Comparison of ENCODE assay signal across 20 cellular contexts in the genomic region with DNA sequence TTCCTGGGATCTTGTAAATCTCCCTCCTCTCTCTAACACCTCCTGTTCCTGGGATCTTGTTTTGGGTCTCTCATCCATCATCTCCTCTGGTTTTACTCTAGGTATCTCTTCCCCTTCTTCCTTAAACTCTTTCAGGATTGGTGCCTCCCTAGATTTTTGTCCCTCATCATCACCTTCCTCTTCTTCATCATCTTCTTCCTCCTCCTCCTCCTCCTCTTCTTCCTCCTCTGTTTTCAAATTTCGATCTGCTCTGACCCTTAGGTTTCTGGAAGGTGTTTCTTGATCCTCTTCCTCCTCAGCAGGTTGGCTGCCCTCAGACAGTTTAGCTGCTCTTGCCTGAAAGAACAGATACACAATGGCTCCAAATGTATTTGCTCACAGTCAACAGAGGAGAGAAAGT. TPM values are rescaled to one million over a fixed set of nuclear protein-coding genes. Genes with fewer than 3 reads are reported as not detected.
DNase-seq lines count a peak whose midpoint lies in the region; ATAC-seq, FAIRE-seq and TF ChIP-seq lines count a peak whose summit lies in the region.
"Had no signal": no experiment of that assay in that cellular context is flagged by ENCODE, and none has a peak within 500 bp of the region (broad histone marks: within the 10 kb centered on the region; RNA-seq: fewer than 3 reads in every experiment).

No MANE protein-coding gene starts in this region.

- H3K4me3 ChIP-seq in K562, result no peak overlapping the region
- H3K4me3 ChIP-seq in skeletal muscle satellite cell (ENCODE audit: low read length), result no peak overlapping the region
- H3K4me3 ChIP-seq: transverse colon had no signal

- 67% methylated on average over 1 of the region's 1 CpG for WGBS in K562 (ENCODE audit: insufficient coverage, low coverage, missing lambda C conversion rate)

- ATAC-seq in K562, result no peak
- ATAC-seq in GM21825 (IDR thresholded peaks at IDR 0.05; ENCODE audit: unreplicated experiment), result no peak
- ATAC-seq in GM18858 (IDR thresholded peaks at IDR 0.05; ENCODE audit: unreplicated experiment), result no peak

- no peaks in the 10 kb centered on the region for H3K9me3 Mint-ChIP-seq in activated CD4-positive, alpha-beta memory T cell treated with anti-CD3 and anti-CD28 coated beads for 36 hours
- H3K9me3 Mint-ChIP-seq in activated CD4-positive, alpha-beta memory T cell treated with anti-CD3 and anti-CD28 coated beads, Interleukin-2, amount 10 ng/mL, durations not matched to agents 7 days and 5 days, result no peaks in the 10 kb centered on the region
- H3K9me3 Mint-ChIP-seq in HFFc6, result no peaks in the 10 kb centered on the region

- in situ Hi-C loops in K562 (cut with MboI), result no loop called here

- H3K4me2 ChIP-seq in K562 (ENCODE audit: insufficient read depth, low read length) (no peak overlapping the region), skeletal muscle satellite cell (ENCODE audit: low read length) (no peak overlapping the region)

- no peak for FAIRE-seq in K562 (lab: Jason Lieb, UNC)
- FAIRE-seq: A204.1 had no signal

- TF ChIP-seq CTCF in HFFc6 (IDR thresholded peaks at IDR 0.05) (no peak), K562 (IDR thresholded peaks at IDR 0.05 in 2 of 3, conservative IDR thresholded peaks at IDR 0.05 in 1 of 3; ENCODE audit: insufficient read depth in 2 of 3, low read depth in 1 of 3, low read length in 3 of 3) (no peak)

- no peak for DNase-seq in activated CD4-positive, alpha-beta memory T cell treated with anti-CD3 and anti-CD28 coated beads for 36 hours
- no peak for DNase-seq in activated CD4-positive, alpha-beta memory T cell treated with anti-CD3 and anti-CD28 coated beads, Interleukin-2, amount 10 ng/mL, durations not matched to agents 7 days and 5 days
- DNase-seq in HFFc6 (no peak), K562 (ENCODE audit: extremely low read depth in 1 of 4, low spot score in 3 of 4) (no peak), NCI-H1092 treated with DMSO at 0.1 percent for 48 hours (lab: John Stamatoyannopoulos, UW) (no peak)
- DNase-seq: activated CD8-positive, alpha-beta memory T cell treated with anti-CD3 and anti-CD28 coated beads, Interleukin-2, amount 50 U/mL, for 48 hours; amniotic stem cell; Kasumi-1; NCI-H1417 treated with DMSO at 0.1 percent for 48 hours; NCI-H2171; RPMI8226; stimulated activated CD4-positive, alpha-beta T cell treated with anti-CD3 and anti-CD28 coated beads, Interleukin-4, amount 100 ng/mL, for 24 hours; stimulated activated CD8-positive, alpha-beta memory T cell treated with anti-CD3 and anti-CD28 coated beads, Interleukin-4, amount 100 ng/mL, for 48 hours; transverse colon had no signal

- H3K36me3 ChIP-seq in K562 (ENCODE audit: control insufficient read depth, insufficient read depth, low read length) (peaks cover 99% of the 10 kb centered on the region), skeletal muscle satellite cell (ENCODE audit: insufficient read depth, low read length) (peaks cover 76% of the 10 kb centered on the region)

- H3K27me3 ChIP-seq in K562 (ENCODE audit: control insufficient read depth in 2 of 2, insufficient read depth in 2 of 2, low read length in 2 of 2) (no peaks in the 10 kb centered on the region), skeletal muscle satellite cell (ENCODE audit: control insufficient read depth, insufficient read depth, low read length) (no peaks in the 10 kb centered on the region)
- H3K27me3 ChIP-seq: transverse colon had no signal

- peaks cover 50% of the 10 kb centered on the region for H3K36me3 Mint-ChIP-seq in activated CD4-positive, alpha-beta memory T cell treated with anti-CD3 and anti-CD28 coated beads for 36 hours
- H3K36me3 Mint-ChIP-seq in activated CD4-positive, alpha-beta memory T cell treated with anti-CD3 and anti-CD28 coated beads, Interleukin-2, amount 10 ng/mL, durations not matched to agents 7 days and 5 days (ENCODE audit: low read depth), result peaks cover 68% of the 10 kb centered on the region
- H3K36me3 Mint-ChIP-seq in HFFc6 (ENCODE audit: low read depth), result peaks cover 43% of the 10 kb centered on the region

- H3K9me1 ChIP-seq in K562 (ENCODE audit: control insufficient read depth, insufficient read depth, low read length), result no peaks in the 10 kb centered on the region

- peaks cover 11% of the 10 kb centered on the region for H3K4me1 Mint-ChIP-seq in activated CD4-positive, alpha-beta memory T cell treated with anti-CD3 and anti-CD28 coated beads for 36 hours (ENCODE audit: low read depth)
- peaks cover 3% of the 10 kb centered on the region for H3K4me1 Mint-ChIP-seq in activated CD4-positive, alpha-beta memory T cell treated with anti-CD3 and anti-CD28 coated beads, Interleukin-2, amount 10 ng/mL, durations not matched to agents 7 days and 5 days
- peaks cover 55% of the 10 kb centered on the region for H3K4me1 Mint-ChIP-seq in HFFc6 (ENCODE audit: low read depth)

- CTCF ChIA-PET in activated CD4-positive, alpha-beta memory T cell treated with anti-CD3 and anti-CD28 coated beads for 36 hours (lab: Charles Lee), result interaction anchor here (0.9 to 7.3 kb wide), 4 partner anchors 9 to 86 kb away, joined by 3 to 92 read pairs (median 9); no protein-coding TSS in a partner anchor
- CTCF ChIA-PET in activated CD4-positive, alpha-beta memory T cell treated with anti-CD3 and anti-CD28 coated beads, Interleukin-2, amount 10 ng/mL, durations not matched to agents 7 days and 5 days (lab: Charles Lee), result interaction anchor here (1.0 to 2.5 kb wide), 3 partner anchors 12 to 94 kb away, joined by 5 to 16 read pairs (median 5); a partner anchor contains a TSS
- CTCF ChIA-PET in K562 (lab: Yijun Ruan, JAX; ENCODE audit: low intra/inter-chr PET ratio), result no interaction called here

- no peak for TF ChIP-seq RAD21 in K562 (CRISPR knock-in tag; conservative IDR thresholded peaks at IDR 0.05 in 1 of 2, IDR thresholded peaks at IDR 0.05 in 1 of 2)

- no peaks in the 10 kb centered on the region for H4K20me1 ChIP-seq in K562 (replicated peaks; ENCODE audit: control insufficient read depth, insufficient read depth, low read length)

- intact Hi-C loops in activated CD4-positive, alpha-beta memory T cell treated with anti-CD3 and anti-CD28 coated beads for 36 hours (cut with micrococcal nuclease), result no loop called here
- intact Hi-C loops in K562 (cut with micrococcal nuclease), result no loop called here

- H3K27me3 Mint-ChIP-seq in activated CD4-positive, alpha-beta memory T cell treated with anti-CD3 and anti-CD28 coated beads for 36 hours, result no peaks in the 10 kb centered on the region
- H3K27me3 Mint-ChIP-seq in activated CD4-positive, alpha-beta memory T cell treated with anti-CD3 and anti-CD28 coated beads, Interleukin-2, amount 10 ng/mL, durations not matched to agents 7 days and 5 days, result no peaks in the 10 kb centered on the region
- peaks cover 3% of the 10 kb centered on the region for H3K27me3 Mint-ChIP-seq in HFFc6 (ENCODE audit: insufficient read depth)

- H3K9ac ChIP-seq in K562 (ENCODE audit: insufficient read depth in 1 of 2, low read depth in 2 of 2, low read length in 2 of 2) (no peak overlapping the region), skeletal muscle satellite cell (ENCODE audit: low read depth, low read length) (peak overlapping the region; percentile 11)

- no peaks in the 10 kb centered on the region for H3K9me3 ChIP-seq in K562 (replicated peaks; ENCODE audit: control insufficient read depth, insufficient read depth, low read depth, low read length)
- no peaks in the 10 kb centered on the region for H3K9me3 ChIP-seq in skeletal muscle satellite cell (replicated peaks; ENCODE audit: low read length)
- H3K9me3 ChIP-seq: transverse colon had no signal

- H3K4me1 ChIP-seq in K562 (replicated peaks in 1 of 2; ENCODE audit: control insufficient read depth in 2 of 2, insufficient read depth in 2 of 2, low read length in 2 of 2) (peaks cover 6 to 28% of the 10 kb centered on the region in 2 experiments; a peak in 3 of 5 replicates), skeletal muscle satellite cell (ENCODE audit: control insufficient read depth, insufficient read depth, low read length) (peaks cover 39% of the 10 kb centered on the region)

- H2AFZ ChIP-seq in K562 (ENCODE audit: low read depth, low read length), result no peak overlapping the region

- H3K4me3 Mint-ChIP-seq in activated CD4-positive, alpha-beta memory T cell treated with anti-CD3 and anti-CD28 coated beads for 36 hours, result no peak overlapping the region
- no peak overlapping the region for H3K4me3 Mint-ChIP-seq in activated CD4-positive, alpha-beta memory T cell treated with anti-CD3 and anti-CD28 coated beads, Interleukin-2, amount 10 ng/mL, durations not matched to agents 7 days and 5 days
- peak overlapping the region; percentile 68 for H3K4me3 Mint-ChIP-seq in HFFc6

- TF ChIP-seq POLR2A in K562 (conservative IDR thresholded peaks at IDR 0.05), result no peak

- POLR2A ChIA-PET in activated CD4-positive, alpha-beta memory T cell treated with anti-CD3 and anti-CD28 coated beads for 36 hours (lab: Charles Lee), result interaction anchor here (0.6 kb wide), 1 partner anchor 163 kb away, joined by 3 read pairs; no protein-coding TSS in a partner anchor
- POLR2A ChIA-PET in activated CD4-positive, alpha-beta memory T cell treated with anti-CD3 and anti-CD28 coated beads, Interleukin-2, amount 10 ng/mL, durations not matched to agents 7 days and 5 days (lab: Charles Lee), result interaction anchor here (2.1 kb wide), 2 partner anchors 9 to 15 kb away, joined by 8 to 9 read pairs; a partner anchor contains a TSS
- POLR2A ChIA-PET in K562 (lab: Yijun Ruan, JAX), result interaction anchor here (1.0 to 5.1 kb wide), 3 partner anchors 9 to 14 kb away, joined by 3 to 34 read pairs (median 7); a partner anchor contains a TSS

- peaks cover 11% of the 10 kb centered on the region; the same call in 2 of the 3 replicates for H3K79me2 ChIP-seq in K562 (ENCODE audit: control insufficient read depth, insufficient read depth, low read length)

- no peak for TF ChIP-seq EP300 in K562 (IDR thresholded peaks at IDR 0.05; ENCODE audit: low read length)

- no TSS peak for BruUV-seq in K562 (replicated peaks; lab: Mats Ljungman, UMichigan)

- H3K27ac Mint-ChIP-seq in activated CD4-positive, alpha-beta memory T cell treated with anti-CD3 and anti-CD28 coated beads for 36 hours, result peak overlapping the region; percentile 15
- no peak overlapping the region for H3K27ac Mint-ChIP-seq in activated CD4-positive, alpha-beta memory T cell treated with anti-CD3 and anti-CD28 coated beads, Interleukin-2, amount 10 ng/mL, durations not matched to agents 7 days and 5 days
- H3K27ac Mint-ChIP-seq in HFFc6, result peak overlapping the region; percentile 92

- H3K27ac ChIP-seq in K562 (ENCODE audit: extremely low read depth, low read depth, low read length), result no peak overlapping the region

RNA-seq across cellular contexts. Expression of a gene that starts 14.5 kb away (rescaled TPM):
- total RNA-seq in activated CD4-positive, alpha-beta memory T cell treated with anti-CD3 and anti-CD28 coated beads for 36 hours, result 100 to 1,000 TPM; 148 to 157 TPM
- total RNA-seq in activated CD4-positive, alpha-beta memory T cell treated with anti-CD3 and anti-CD28 coated beads, Interleukin-2, amount 10 ng/mL, durations not matched to agents 7 days and 5 days, result 100 to 1,000 TPM; 166 to 167 TPM
- total RNA-seq in HFFc6 (2021; fragmentation: NEBNext Ultra II Directional; extraction: Animal tissue kit (Norgen Biotek cat#: 25700)), result 100 to 1,000 TPM; 128 to 150 (median 142) TPM
- 555 and 556 TPM in 2 replicates for total RNA-seq in K562 (2011; cell fraction: chromatin; rRNA removed; ENCODE audit: low replicate concordance)
- total RNA-seq in K562 (2011; cell fraction: nucleolus; rRNA removed), result 273 and 282 TPM in 2 replicates
- total RNA-seq in K562 (2011; cell fraction: nucleoplasm; rRNA removed), result 463 and 596 TPM in 2 replicates
- total RNA-seq in K562 (2014; rRNA removed), result 121 and 145 TPM in 2 replicates
- 110 and 123 TPM in 2 replicates for total RNA-seq in K562 (2014; rRNA removed; fragmentation: Illumina TruSeq; extraction: Trizol)
- 141 and 147 TPM in 2 replicates for total RNA-seq in K562 (2015; rRNA removed; fragmentation: Illumina TruSeq; extraction: Trizol)
- 151 and 163 TPM in 2 replicates for total RNA-seq in K562 (2021)
- 129 and 157 TPM in 2 replicates for polyA plus RNA-seq in K562 (2011; rRNA removed)
- 70.8 and 83.1 TPM in 2 replicates for polyA plus RNA-seq in K562 (2011; cell fraction: cytosol; rRNA removed)
- polyA plus RNA-seq in K562 (2011; cell fraction: nucleus; rRNA removed), result 696 and 714 TPM in 2 replicates
- polyA plus RNA-seq in K562 (2012), result 121 and 135 TPM in 2 replicates
- polyA plus RNA-seq in K562 (2014; fragmentation: Illumina TruSeq; extraction: Trizol), result 180 and 196 TPM in 2 replicates
- polyA plus RNA-seq in K562 (2014; fragmentation: Nextera tagmentation; extraction: Ambion mirVana), result 1 to 10 TPM; 5.0 TPM
- 156 and 184 TPM in 2 replicates for polyA plus RNA-seq in K562 (2014; rRNA removed)
- 147 and 171 TPM in 2 replicates for polyA minus RNA-seq in K562 (2011; rRNA and poly(A)+ RNA removed)
- polyA minus RNA-seq in K562 (2011; cell fraction: cytosol; rRNA and poly(A)+ RNA removed), result 77.6 and 81.5 TPM in 2 replicates
- polyA minus RNA-seq in K562 (2011; cell fraction: nucleus; rRNA and poly(A)+ RNA removed), result 198 and 296 TPM in 2 replicates
- 64.4 and 77.3 TPM in 2 replicates for total RNA-seq in skeletal muscle satellite cell (2012; rRNA removed)

RNA-seq across cellular contexts. Expression of a gene that starts 14.8 kb away (rescaled TPM):
- 10 to 100 TPM; 58.0 to 62.8 TPM for total RNA-seq in activated CD4-positive, alpha-beta memory T cell treated with anti-CD3 and anti-CD28 coated beads for 36 hours
- total RNA-seq in activated CD4-positive, alpha-beta memory T cell treated with anti-CD3 and anti-CD28 coated beads, Interleukin-2, amount 10 ng/mL, durations not matched to agents 7 days and 5 days, result 10 to 100 TPM; 49.2 to 55.5 TPM
- total RNA-seq in HFFc6 (2021; fragmentation: NEBNext Ultra II Directional; extraction: Animal tissue kit (Norgen Biotek cat#: 25700)), result 100 to 1,000 TPM in 4 of 6 experiments, 10 to 100 TPM in 2; 85.0 to 117 (median 103) TPM
- 25.2 and 42.1 TPM in 2 replicates for total RNA-seq in K562 (2011; cell fraction: chromatin; rRNA removed; ENCODE audit: low replicate concordance)
- 42.1 and 47.4 TPM in 2 replicates for total RNA-seq in K562 (2011; cell fraction: nucleolus; rRNA removed)
- 29.2 and 32.1 TPM in 2 replicates for total RNA-seq in K562 (2011; cell fraction: nucleoplasm; rRNA removed)
- total RNA-seq in K562 (2014; rRNA removed), result 36.7 and 38.1 TPM in 2 replicates
- total RNA-seq in K562 (2014; rRNA removed; fragmentation: Illumina TruSeq; extraction: Trizol), result 61.2 and 68.8 TPM in 2 replicates
- 44.1 and 44.7 TPM in 2 replicates for total RNA-seq in K562 (2015; rRNA removed; fragmentation: Illumina TruSeq; extraction: Trizol)
- 46.0 and 47.6 TPM in 2 replicates for total RNA-seq in K562 (2021)
- polyA plus RNA-seq in K562 (2011; rRNA removed), result 82.0 and 84.8 TPM in 2 replicates
- polyA plus RNA-seq in K562 (2011; cell fraction: cytosol; rRNA removed), result 79.2 and 90.6 TPM in 2 replicates
- 90.4 and 124 TPM in 2 replicates for polyA plus RNA-seq in K562 (2011; cell fraction: nucleus; rRNA removed)
- 41.6 and 66.7 TPM in 2 replicates for polyA plus RNA-seq in K562 (2012)
- polyA plus RNA-seq in K562 (2014; fragmentation: Illumina TruSeq; extraction: Trizol), result 37.9 and 39.3 TPM in 2 replicates
- 100 to 1,000 TPM; 249 to 251 TPM for polyA plus RNA-seq in K562 (2014; fragmentation: Nextera tagmentation; extraction: Ambion mirVana)
- polyA plus RNA-seq in K562 (2014; rRNA removed), result 48.5 and 51.8 TPM in 2 replicates
- 61.4 and 78.9 TPM in 2 replicates for polyA minus RNA-seq in K562 (2011; rRNA and poly(A)+ RNA removed)
- 13.7 and 28.6 TPM in 2 replicates for polyA minus RNA-seq in K562 (2011; cell fraction: cytosol; rRNA and poly(A)+ RNA removed)
- 7.8 and 20.5 TPM in 2 replicates for polyA minus RNA-seq in K562 (2011; cell fraction: nucleus; rRNA and poly(A)+ RNA removed)
- total RNA-seq in skeletal muscle satellite cell (2012; rRNA removed), result 33.5 and 45.9 TPM in 2 replicates

RNA-seq across cellular contexts. Expression of a gene that starts 23.2 kb away (rescaled TPM):
- total RNA-seq in activated CD4-positive, alpha-beta memory T cell treated with anti-CD3 and anti-CD28 coated beads for 36 hours, result 1 to 10 TPM in 1 of 2 experiments, under 1 TPM in 1; 1.00 to 1.1 TPM
- 1 to 10 TPM; 1.6 to 2.0 TPM for total RNA-seq in activated CD4-positive, alpha-beta memory T cell treated with anti-CD3 and anti-CD28 coated beads, Interleukin-2, amount 10 ng/mL, durations not matched to agents 7 days and 5 days
- total RNA-seq in HFFc6 (2021; fragmentation: NEBNext Ultra II Directional; extraction: Animal tissue kit (Norgen Biotek cat#: 25700)), result 10 to 100 TPM in 1 of 6 experiments, 1 to 10 TPM in 5; 6.4 to 11.2 (median 8.3) TPM
- total RNA-seq in K562 (2011; cell fraction: chromatin; rRNA removed; ENCODE audit: low replicate concordance), result 31.5 and 72.4 TPM in 2 replicates
- total RNA-seq in K562 (2011; cell fraction: nucleolus; rRNA removed), result 45.5 and 46.5 TPM in 2 replicates
- 33.9 and 37.3 TPM in 2 replicates for total RNA-seq in K562 (2011; cell fraction: nucleoplasm; rRNA removed)
- total RNA-seq in K562 (2014; rRNA removed) (4.9 and 6.6 TPM in 2 replicates), K562 (2014; rRNA removed; fragmentation: Illumina TruSeq; extraction: Trizol) (2.4 and 3.0 TPM in 2 replicates), K562 (2015; rRNA removed; fragmentation: Illumina TruSeq; extraction: Trizol) (3.6 and 4.0 TPM in 2 replicates), K562 (2021) (11.1 and 12.8 TPM in 2 replicates)
- polyA plus RNA-seq in K562 (2011; rRNA removed) (6.5 and 11.1 TPM in 2 replicates), K562 (2014; fragmentation: Illumina TruSeq; extraction: Trizol) (8.1 and 9.2 TPM in 2 replicates), K562 (2014; fragmentation: Nextera tagmentation; extraction: Ambion mirVana) (under 1 TPM; 0.04 to 0.10 TPM), K562 (2014; rRNA removed) (15.5 and 16.2 TPM in 2 replicates)
- 10.1 and 17.2 TPM in 2 replicates for polyA plus RNA-seq in K562 (2011; cell fraction: cytosol; rRNA removed)
- 66.1 and 112 TPM in 2 replicates for polyA plus RNA-seq in K562 (2011; cell fraction: nucleus; rRNA removed)
- polyA plus RNA-seq in K562 (2012), result 7.5 and 9.6 TPM in 2 replicates
- 3.6 and 5.3 TPM in 2 replicates for polyA minus RNA-seq in K562 (2011; rRNA and poly(A)+ RNA removed)
- 4.9 and 7.6 TPM in 2 replicates for polyA minus RNA-seq in K562 (2011; cell fraction: cytosol; rRNA and poly(A)+ RNA removed)
- polyA minus RNA-seq in K562 (2011; cell fraction: nucleus; rRNA and poly(A)+ RNA removed), result 8.7 and 10.5 TPM in 2 replicates
- total RNA-seq in skeletal muscle satellite cell (2012; rRNA removed), result 3.5 and 4.1 TPM in 2 replicates

RNA-seq across cellular contexts. Expression of a gene that starts 24.3 kb away (rescaled TPM):
- not detected for total RNA-seq in activated CD4-positive, alpha-beta memory T cell treated with anti-CD3 and anti-CD28 coated beads for 36 hours
- total RNA-seq in activated CD4-positive, alpha-beta memory T cell treated with anti-CD3 and anti-CD28 coated beads, Interleukin-2, amount 10 ng/mL, durations not matched to agents 7 days and 5 days, result not detected
- total RNA-seq in HFFc6 (2021; fragmentation: NEBNext Ultra II Directional; extraction: Animal tissue kit (Norgen Biotek cat#: 25700)), result not detected
- not detected in 2 replicates for total RNA-seq in K562 (2011; cell fraction: chromatin; rRNA removed; ENCODE audit: low replicate concordance)
- total RNA-seq in K562 (2011; cell fraction: nucleolus; rRNA removed), result not detected in 2 replicates
- total RNA-seq in K562 (2011; cell fraction: nucleoplasm; rRNA removed), result not detected in 2 replicates
- total RNA-seq in K562 (2014; rRNA removed) (not detected in 2 replicates), K562 (2014; rRNA removed; fragmentation: Illumina TruSeq; extraction: Trizol) (not detected in 2 replicates), K562 (2015; rRNA removed; fragmentation: Illumina TruSeq; extraction: Trizol) (not detected in 2 replicates), K562 (2021) (not detected in 2 replicates)
- polyA plus RNA-seq in K562 (2011; rRNA removed) (not detected in 2 replicates), K562 (2014; fragmentation: Illumina TruSeq; extraction: Trizol) (not detected in 2 replicates), K562 (2014; fragmentation: Nextera tagmentation; extraction: Ambion mirVana) (not detected), K562 (2014; rRNA removed) (not detected in 2 replicates)
- not detected in 2 replicates for polyA plus RNA-seq in K562 (2011; cell fraction: cytosol; rRNA removed)
- not detected in 2 replicates for polyA plus RNA-seq in K562 (2011; cell fraction: nucleus; rRNA removed)
- polyA plus RNA-seq in K562 (2012), result not detected in 2 replicates
- polyA minus RNA-seq in K562 (2011; rRNA and poly(A)+ RNA removed), result not detected in 2 replicates
- polyA minus RNA-seq in K562 (2011; cell fraction: cytosol; rRNA and poly(A)+ RNA removed), result not detected in 2 replicates
- not detected in 2 replicates for polyA minus RNA-seq in K562 (2011; cell fraction: nucleus; rRNA and poly(A)+ RNA removed)
- not detected in 2 replicates for total RNA-seq in skeletal muscle satellite cell (2012; rRNA removed)
- total RNA-seq: cerebellum, skeletal muscle tissue, transverse colon had no signal

RNA-seq across cellular contexts. Expression of a gene that starts 38.5 kb away (rescaled TPM):
- not detected for total RNA-seq in activated CD4-positive, alpha-beta memory T cell treated with anti-CD3 and anti-CD28 coated beads for 36 hours
- total RNA-seq in activated CD4-positive, alpha-beta memory T cell treated with anti-CD3 and anti-CD28 coated beads, Interleukin-2, amount 10 ng/mL, durations not matched to agents 7 days and 5 days, result not detected
- total RNA-seq in HFFc6 (2021; fragmentation: NEBNext Ultra II Directional; extraction: Animal tissue kit (Norgen Biotek cat#: 25700)), result under 1 TPM in 1 of 6 experiments, not detected in 5; 0.12 TPM
- not detected in 2 replicates for total RNA-seq in K562 (2011; cell fraction: chromatin; rRNA removed; ENCODE audit: low replicate concordance)
- 0.17 TPM in 1 of 2 replicates, not detected in the other for total RNA-seq in K562 (2011; cell fraction: nucleolus; rRNA removed)
- not detected in 2 replicates for total RNA-seq in K562 (2011; cell fraction: nucleoplasm; rRNA removed)
- total RNA-seq in K562 (2014; rRNA removed) (not detected in 2 replicates), K562 (2014; rRNA removed; fragmentation: Illumina TruSeq; extraction: Trizol) (not detected in 2 replicates), K562 (2015; rRNA removed; fragmentation: Illumina TruSeq; extraction: Trizol) (not detected in 2 replicates), K562 (2021) (not detected in 2 replicates)
- polyA plus RNA-seq in K562 (2011; rRNA removed) (not detected in 2 replicates), K562 (2014; fragmentation: Illumina TruSeq; extraction: Trizol) (not detected in 2 replicates), K562 (2014; fragmentation: Nextera tagmentation; extraction: Ambion mirVana) (not detected), K562 (2014; rRNA removed) (not detected in 2 replicates)
- polyA plus RNA-seq in K562 (2011; cell fraction: cytosol; rRNA removed), result 0.06 TPM in 1 of 2 replicates, not detected in the other
- polyA plus RNA-seq in K562 (2011; cell fraction: nucleus; rRNA removed), result not detected in 2 replicates
- not detected in 2 replicates for polyA plus RNA-seq in K562 (2012)
- not detected in 2 replicates for polyA minus RNA-seq in K562 (2011; rRNA and poly(A)+ RNA removed)
- not detected in 2 replicates for polyA minus RNA-seq in K562 (2011; cell fraction: cytosol; rRNA and poly(A)+ RNA removed)
- polyA minus RNA-seq in K562 (2011; cell fraction: nucleus; rRNA and poly(A)+ RNA removed), result not detected in 2 replicates
- not detected in 2 replicates for total RNA-seq in skeletal muscle satellite cell (2012; rRNA removed)
- total RNA-seq: cerebellum, skeletal muscle tissue, transverse colon had no signal
